In genomic region chr5:142306077-142306502, GRCh38 we compare ENCODE assay signal across 23 cellular contexts. TPM values are rescaled to one million over a fixed set of nuclear protein-coding genes. Genes with fewer than 3 reads are reported as not detected.
DNase-seq lines count a peak whose midpoint lies in the region; ATAC-seq and TF ChIP-seq lines count a peak whose summit lies in the region.
"Had no signal": no experiment of that assay in that cellular context is flagged by ENCODE, and none has a peak within 500 bp of the region (broad histone marks: within the 10 kb centered on the region; RNA-seq: fewer than 3 reads in every experiment).

No MANE protein-coding gene starts in this region.

- peak; percentile 57 to 80 for DNase-seq in Caco-2
- peak; percentile 25 for DNase-seq in HuH-7 (ENCODE audit: low spot score)
- DNase-seq in epithelial cell of esophagus (ENCODE audit: low read depth) = peak; percentile 36
- no peak for DNase-seq in neural crest cell (ENCODE audit: low read depth, low spot score)
- no peak for DNase-seq in NCI-H2029 treated with DMSO at 0.1 percent for 48 hours (lab: John Stamatoyannopoulos, UW)
- DNase-seq in NCI-H774 (lab: John Stamatoyannopoulos, UW) = no peak
- DNase-seq: 8988T, BE2C, COR-L47, DMS 273 treated with DMSO at 0.1 percent for 48 hours, DND-41, KG1, NCI-H1092, NCI-H1436, NCI-H187 treated with DMSO at 0.1 percent for 48 hours, NCI-H2227 treated with DMSO at 0.1 percent for 48 hours, NCI-H524, NCI-H82, SJCRH30 had no signal

- H3K4me3 Mint-ChIP-seq in Caco-2 (ENCODE audit: unreplicated experiment) (no peak overlapping the region), neural crest cell (no peak overlapping the region)

- H3K4me3 ChIP-seq in Caco-2 (ENCODE audit: low read depth, low read length) (no peak overlapping the region), epithelial cell of esophagus (ENCODE audit: low read length) (no peak overlapping the region)
- H3K4me3 ChIP-seq: Peyer's patch, SJCRH30 had no signal

- H3K4me1 ChIP-seq in Caco-2 = peaks cover 25% of the 10 kb centered on the region

- ATAC-seq in GM18868 (IDR thresholded peaks at IDR 0.05; ENCODE audit: unreplicated experiment) = no peak
- ATAC-seq in HG03095 (IDR thresholded peaks at IDR 0.05; ENCODE audit: unreplicated experiment) = no peak

- H3K9me3 ChIP-seq in Caco-2 = no peaks in the 10 kb centered on the region
- H3K9me3 ChIP-seq: BE2C, Peyer's patch, SJCRH30 had no signal

- CTCF ChIA-PET in Caco-2 (lab: Charles Lee) = no interaction called here

- intact Hi-C loops in Caco-2 (cut with micrococcal nuclease; ENCODE audit: unreplicated experiment) = loop anchor here (1.0 to 5.0 kb wide), 2 partner anchors 19 to 89 kb away; partner anchors contain the start of gene SPRY4

- BruUV-seq in Caco-2 (replicated peaks; lab: Mats Ljungman, UMichigan) = no TSS peak

- H3K27ac Mint-ChIP-seq in Caco-2 (ENCODE audit: unreplicated experiment) = peak overlapping the region; percentile 43
- H3K27ac Mint-ChIP-seq in neural crest cell (ENCODE audit: unreplicated experiment) = peak overlapping the region; percentile 46

- POLR2A ChIA-PET in Caco-2 (lab: Charles Lee) = interaction anchor here (0.6 kb wide), 1 partner anchor 19 kb away, joined by 9 read pairs; the partner anchor contains the start of gene SPRY4

- H3K36me3 Mint-ChIP-seq in Caco-2 (ENCODE audit: insufficient read depth, unreplicated experiment) (peaks cover 10% of the 10 kb centered on the region), neural crest cell (ENCODE audit: low read depth) (peaks cover 13% of the 10 kb centered on the region)

- H3K36me3 ChIP-seq in Caco-2 (ENCODE audit: control insufficient read depth, insufficient read depth, low read length) = no peaks in the 10 kb centered on the region; the same call in 1 of the 2 replicates

- H3K27me3 Mint-ChIP-seq in Caco-2 (ENCODE audit: insufficient read depth, unreplicated experiment) (no peaks in the 10 kb centered on the region), neural crest cell (ENCODE audit: low read depth) (no peaks in the 10 kb centered on the region)

- no peaks in the 10 kb centered on the region for H3K27me3 ChIP-seq in Caco-2 (replicated peaks; ENCODE audit: control insufficient read depth, insufficient read depth, low read length)
- H3K27me3 ChIP-seq: BE2C, Peyer's patch, SJCRH30 had no signal

- H3K4me1 Mint-ChIP-seq in Caco-2 (ENCODE audit: low read depth, unreplicated experiment) = peaks cover 26% of the 10 kb centered on the region
- H3K4me1 Mint-ChIP-seq in neural crest cell = peaks cover 46% of the 10 kb centered on the region

- H3K9me3 Mint-ChIP-seq in Caco-2 (ENCODE audit: unreplicated experiment) (no peaks in the 10 kb centered on the region), neural crest cell (no peaks in the 10 kb centered on the region)

- TF ChIP-seq CTCF in Caco-2 (IDR thresholded peaks at IDR 0.05; ENCODE audit: insufficient read depth in 1 of 2, low read depth in 1 of 2, low read length in 1 of 2, severe bottlenecking in 1 of 2, unreplicated experiment in 1 of 2) (no peak), epithelial cell of esophagus (IDR thresholded peaks at IDR 0.05; ENCODE audit: insufficient read depth, low read depth, low read length, missing control alignments) (no peak), neural crest cell (conservative IDR thresholded peaks at IDR 0.05) (no peak)

RNA-seq across cellular contexts. Expression of gene SPRY4, which starts 18.7 kb away (rescaled TPM):
- total RNA-seq in Caco-2 (2022) (7.7 and 8.3 TPM in 2 replicates), neural crest cell (42.1 and 44.2 TPM in 2 replicates)
- total RNA-seq: OCI-LY7 had no signal

Comparison
In these comparisons a context has a peak if more than half of its experiments do, and no peak if none do; other contexts are left out.
1. DNase-seq: peak in Caco-2 (2 of 2), HuH-7 (single experiment) and epithelial cell of esophagus (single experiment); none in neural crest cell (single experiment), NCI-H2029 treated with DMSO at 0.1 percent for 48 hours (single experiment) and NCI-H774 (single experiment).